3 cellular contexts compared by ENCODE assay signal in the genomic region with DNA sequence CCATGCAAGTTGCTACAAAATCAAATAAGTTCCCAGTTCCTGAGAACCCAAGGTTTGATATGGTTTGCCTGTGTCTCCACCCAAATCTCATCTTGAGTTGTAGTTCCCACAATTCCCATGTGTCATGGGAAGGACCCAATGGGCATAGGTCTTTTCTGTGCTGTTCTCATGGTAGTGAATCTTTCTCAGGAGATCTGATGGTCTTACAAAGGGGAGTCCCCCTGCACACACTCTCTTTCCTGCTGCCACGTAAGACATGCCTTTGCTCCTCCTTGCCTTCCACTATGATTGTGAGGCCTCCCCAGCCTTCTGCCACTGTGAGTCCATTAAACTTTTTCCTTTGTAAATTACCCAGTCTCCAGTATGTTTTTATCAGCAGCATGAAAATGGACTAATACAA.
TF ChIP-seq lines count a peak whose summit lies in the region.

No MANE protein-coding gene starts in this region.

TF ChIP-seq in HEK293, 187 proteins besides CTCF, POLR2A, EP300 and RAD21:
- no peak for TF ChIP-seq PATZ1 (tag by site-specific recombination; IDR thresholded peaks at IDR 0.05)
- TF ChIP-seq WT1 (tag by site-specific recombination; IDR thresholded peaks at IDR 0.05), result no peak

TF ChIP-seq in HepG2, 621 proteins besides CTCF, POLR2A, EP300 and RAD21 (continues in another document):
- TF ChIP-seq RORA (CRISPR knock-in tag; IDR thresholded peaks at IDR 0.05) (no peak), ZBTB34 (CRISPR knock-in tag; IDR thresholded peaks at IDR 0.05) (no peak), POGZ (CRISPR knock-in tag; IDR thresholded peaks at IDR 0.05) (no peak), ZNF296 (CRISPR knock-in tag; conservative IDR thresholded peaks at IDR 0.05) (no peak), CREB1 (IDR thresholded peaks at IDR 0.05) (no peak), CREB1 (CRISPR knock-in tag; IDR thresholded peaks at IDR 0.05) (no peak), NFKB2 (CRISPR knock-in tag; IDR thresholded peaks at IDR 0.05; ENCODE audit: borderline replicate concordance) (no peak), MYC (CRISPR knock-in tag; IDR thresholded peaks at IDR 0.05; ENCODE audit: borderline replicate concordance) (no peak), ARNTL (CRISPR knock-in tag; IDR thresholded peaks at IDR 0.05) (no peak), GABPA (IDR thresholded peaks at IDR 0.05; ENCODE audit: low read depth, low read length) (no peak), GABPA (CRISPR knock-in tag; IDR thresholded peaks at IDR 0.05; ENCODE audit: low read depth) (no peak), ZNF335 (CRISPR knock-in tag; IDR thresholded peaks at IDR 0.05) (no peak), ARID5B (CRISPR knock-in tag; IDR thresholded peaks at IDR 0.05) (no peak), ZNF720 (CRISPR knock-in tag; IDR thresholded peaks at IDR 0.05) (no peak), NFE2L2 (IDR thresholded peaks at IDR 0.05; ENCODE audit: low read length) (no peak), MZF1 (CRISPR knock-in tag; IDR thresholded peaks at IDR 0.05; ENCODE audit: borderline replicate concordance) (no peak)
- TF ChIP-seq, protein P1, sequence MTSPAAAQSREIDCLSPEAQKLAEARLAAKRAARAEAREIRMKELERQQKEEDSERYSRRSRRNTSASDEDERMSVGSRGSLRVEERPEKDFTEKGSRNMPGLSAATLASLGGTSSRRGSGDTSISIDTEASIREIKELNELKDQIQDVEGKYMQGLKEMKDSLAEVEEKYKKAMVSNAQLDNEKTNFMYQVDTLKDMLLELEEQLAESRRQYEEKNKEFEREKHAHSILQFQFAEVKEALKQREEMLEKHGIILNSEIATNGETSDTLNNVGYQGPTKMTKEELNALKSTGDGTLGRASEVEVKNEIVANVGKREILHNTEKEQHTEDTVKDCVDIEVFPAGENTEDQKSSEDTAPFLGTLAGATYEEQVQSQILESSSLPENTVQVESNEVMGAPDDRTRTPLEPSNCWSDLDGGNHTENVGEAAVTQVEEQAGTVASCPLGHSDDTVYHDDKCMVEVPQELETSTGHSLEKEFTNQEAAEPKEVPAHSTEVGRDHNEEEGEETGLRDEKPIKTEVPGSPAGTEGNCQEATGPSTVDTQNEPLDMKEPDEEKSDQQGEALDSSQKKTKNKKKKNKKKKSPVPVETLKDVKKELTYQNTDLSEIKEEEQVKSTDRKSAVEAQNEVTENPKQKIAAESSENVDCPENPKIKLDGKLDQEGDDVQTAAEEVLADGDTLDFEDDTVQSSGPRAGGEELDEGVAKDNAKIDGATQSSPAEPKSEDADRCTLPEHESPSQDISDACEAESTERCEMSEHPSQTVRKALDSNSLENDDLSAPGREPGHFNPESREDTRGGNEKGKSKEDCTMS (CRISPR knock-in tag; conservative IDR thresholded peaks at IDR 0.05), result no peak
- TF ChIP-seq, protein P2, sequence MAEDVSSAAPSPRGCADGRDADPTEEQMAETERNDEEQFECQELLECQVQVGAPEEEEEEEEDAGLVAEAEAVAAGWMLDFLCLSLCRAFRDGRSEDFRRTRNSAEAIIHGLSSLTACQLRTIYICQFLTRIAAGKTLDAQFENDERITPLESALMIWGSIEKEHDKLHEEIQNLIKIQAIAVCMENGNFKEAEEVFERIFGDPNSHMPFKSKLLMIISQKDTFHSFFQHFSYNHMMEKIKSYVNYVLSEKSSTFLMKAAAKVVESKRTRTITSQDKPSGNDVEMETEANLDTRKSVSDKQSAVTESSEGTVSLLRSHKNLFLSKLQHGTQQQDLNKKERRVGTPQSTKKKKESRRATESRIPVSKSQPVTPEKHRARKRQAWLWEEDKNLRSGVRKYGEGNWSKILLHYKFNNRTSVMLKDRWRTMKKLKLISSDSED (CRISPR knock-in tag; IDR thresholded peaks at IDR 0.05), result no peak
- TF ChIP-seq, protein P3, sequence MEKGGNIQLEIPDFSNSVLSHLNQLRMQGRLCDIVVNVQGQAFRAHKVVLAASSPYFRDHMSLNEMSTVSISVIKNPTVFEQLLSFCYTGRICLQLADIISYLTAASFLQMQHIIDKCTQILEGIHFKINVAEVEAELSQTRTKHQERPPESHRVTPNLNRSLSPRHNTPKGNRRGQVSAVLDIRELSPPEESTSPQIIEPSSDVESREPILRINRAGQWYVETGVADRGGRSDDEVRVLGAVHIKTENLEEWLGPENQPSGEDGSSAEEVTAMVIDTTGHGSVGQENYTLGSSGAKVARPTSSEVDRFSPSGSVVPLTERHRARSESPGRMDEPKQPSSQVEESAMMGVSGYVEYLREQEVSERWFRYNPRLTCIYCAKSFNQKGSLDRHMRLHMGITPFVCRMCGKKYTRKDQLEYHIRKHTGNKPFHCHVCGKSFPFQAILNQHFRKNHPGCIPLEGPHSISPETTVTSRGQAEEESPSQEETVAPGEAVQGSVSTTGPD (CRISPR knock-in tag; IDR thresholded peaks at IDR 0.05), result no peak

TF ChIP-seq in GM23338, 12 proteins besides CTCF, POLR2A, EP300 and RAD21:
- TF ChIP-seq POLR2AphosphoS5 (IDR thresholded peaks at IDR 0.05; ENCODE audit: low read depth) (no peak), CREB1 (CRISPR knock-in tag; IDR thresholded peaks at IDR 0.05; ENCODE audit: low read depth) (no peak), EZH2phosphoT487 (IDR thresholded peaks at IDR 0.05; ENCODE audit: unreplicated experiment) (no peak)
TF ChIP-seq in GM23338: peak in this region for 0.
